In the genomic region with DNA sequence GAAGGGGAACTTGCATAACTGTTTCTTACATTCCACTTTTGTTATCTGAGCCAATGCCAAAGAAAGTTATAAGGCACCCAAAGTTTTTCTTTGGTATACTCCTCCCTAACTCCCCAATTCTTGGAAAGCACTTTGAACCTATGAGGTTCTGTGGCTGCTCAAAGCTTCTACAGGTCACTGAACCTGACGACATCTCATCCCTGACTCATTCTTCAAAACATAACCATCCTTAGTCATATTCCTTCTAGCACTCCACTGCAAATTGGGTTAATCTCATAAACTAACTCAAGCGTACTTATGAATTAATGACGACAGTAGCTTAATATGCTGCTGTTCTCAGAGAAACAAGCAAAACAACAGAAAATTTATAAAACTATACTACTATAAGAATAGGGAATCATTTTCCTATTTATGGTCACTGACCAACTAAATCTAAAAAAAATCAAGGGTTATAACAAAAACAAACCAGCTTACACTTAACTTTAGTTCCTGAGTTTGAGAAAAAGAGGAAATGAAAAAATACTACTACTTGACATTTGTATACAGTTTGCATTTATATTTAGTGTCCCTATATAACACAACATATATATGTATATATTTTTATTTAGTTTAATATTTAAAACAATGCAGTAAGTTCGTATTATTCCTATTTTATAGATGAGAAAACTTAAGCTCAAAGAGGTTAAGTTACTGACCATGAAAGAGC, we compare ENCODE assay signal across 10 cellular contexts.
DNase-seq lines count a peak whose midpoint lies in the region; ATAC-seq, FAIRE-seq and TF ChIP-seq lines count a peak whose summit lies in the region.
"Had no signal": no experiment of that assay in that cellular context is flagged by ENCODE, and none has a peak within 500 bp of the region (broad histone marks: within the 10 kb centered on the region; RNA-seq: fewer than 3 reads in every experiment).

No MANE protein-coding gene starts in this region.

- no peaks in the 10 kb centered on the region for H3K9me3 ChIP-seq in GM12878 (replicated peaks; ENCODE audit: control insufficient read depth, insufficient read depth, low read length)

- no peak overlapping the region for H3K4me3 ChIP-seq in GM12878
- no peak overlapping the region for H3K4me3 ChIP-seq in lower leg skin (ENCODE audit: low read depth, poor library complexity, severe bottlenecking)

- POLR2A ChIA-PET in GM12878 (lab: Charles Lee): interaction anchor here (0.6 kb wide), 1 partner anchor 13 kb away, joined by 4 read pairs; no protein-coding TSS in a partner anchor

- H2AFZ ChIP-seq in GM12878 (ENCODE audit: control insufficient read depth, low read depth, low read length): no peak overlapping the region

- TF ChIP-seq RAD21 in GM12878 (IDR thresholded peaks at IDR 0.05; ENCODE audit: insufficient read depth, low read depth, low read length): no peak

- no peak overlapping the region for H3K4me2 ChIP-seq in GM12878 (ENCODE audit: control insufficient read depth, insufficient read depth)

- no peak for TF ChIP-seq EP300 in GM12878 (IDR thresholded peaks at IDR 0.05; ENCODE audit: borderline replicate concordance in 1 of 2, control insufficient read depth in 1 of 2, low read depth in 2 of 2, low read length in 2 of 2)

- DNase-seq in AG20443 (ENCODE audit: low spot score) (peak; percentile 67), KBM-7 (peak; percentile 28), GM12878 (ENCODE audit: low read depth, low spot score) (no peak), mesothelial cell of epicardium (ENCODE audit: low spot score in 2 of 2, unreplicated experiment in 2 of 2) (no peak), NCI-H1105 (lab: John Stamatoyannopoulos, UW) (no peak), lower leg skin (ENCODE audit: low spot score in 2 of 2) (no peak)
- no peak for DNase-seq in activated T-helper 1 cell treated with anti-CD3 and anti-CD28 coated beads, Interleukin-12 subunit alpha, Interleukin-12 subunit beta, Interleukin-2, Interleukin-4 antibody, amounts not matched to agents 30 ng/mL and 10 ng/mL and 1 ng/mL, durations not matched to agents 14 hours and 24 hours and 36 hours (ENCODE audit: low spot score)
- DNase-seq in stimulated activated CD4-positive, alpha-beta T cell treated with anti-CD3 and anti-CD28 coated beads, Interleukin-2, amount 100 ng/mL, for 48 hours: no peak
- DNase-seq: activated T-cell treated with anti-CD3 and anti-CD28 coated beads, Interleukin-2, amount 50 U/mL, for 4 hours; NCI-H1436 had no signal

- no peak overlapping the region for H3K9ac ChIP-seq in GM12878 (ENCODE audit: control insufficient read depth, insufficient read depth, low read length)

- H3K27me3 ChIP-seq in GM12878 (replicated peaks in 1 of 2; ENCODE audit: control insufficient read depth in 2 of 2, insufficient read depth in 2 of 2, low read length in 1 of 2): no peaks in the 10 kb centered on the region

- H4K20me1 ChIP-seq in GM12878 (ENCODE audit: control insufficient read depth, insufficient read depth): no peaks in the 10 kb centered on the region

- BruUV-seq in GM12878 (replicated peaks; lab: Mats Ljungman, UMichigan): no TSS peak

- WGBS in GM12878 (ENCODE audit: insufficient coverage, insufficient replicate concordance, low lambda C conversion rate, missing lambda C conversion rate): 35% methylated on average over 4 of the region's 4 CpGs
- 60 to 69% methylated on average over 4 of the region's 4 CpGs for WGBS in lower leg skin, 2 donors

- RAD21 ChIA-PET in GM12878 (lab: Charles Lee; ENCODE audit: unreplicated experiment): interaction anchor here (0.7 to 1.2 kb wide), 2 partner anchors 68 to 229 kb away, joined by 3 read pairs; no protein-coding TSS in a partner anchor

- peaks cover 3% of the 10 kb centered on the region; the same call in 1 of the 2 replicates for H3K4me1 ChIP-seq in GM12878 (ENCODE audit: control insufficient read depth, insufficient read depth, low read length)

- peaks cover 8% of the 10 kb centered on the region for H3K36me3 Mint-ChIP-seq in mesothelial cell of epicardium
- no peaks in the 10 kb centered on the region for H3K36me3 Mint-ChIP-seq in activated T-helper 1 cell treated with anti-CD3 and anti-CD28 coated beads, Interleukin-12 subunit alpha, Interleukin-12 subunit beta, Interleukin-2, Interleukin-4 antibody, amounts not matched to agents 30 ng/mL and 10 ng/mL and 1 ng/mL, durations not matched to agents 14 hours and 24 hours and 36 hours (ENCODE audit: low read depth)

- no peak overlapping the region for H3K4me3 Mint-ChIP-seq in mesothelial cell of epicardium
- no peak overlapping the region for H3K4me3 Mint-ChIP-seq in activated T-helper 1 cell treated with anti-CD3 and anti-CD28 coated beads, Interleukin-12 subunit alpha, Interleukin-12 subunit beta, Interleukin-2, Interleukin-4 antibody, amounts not matched to agents 30 ng/mL and 10 ng/mL and 1 ng/mL, durations not matched to agents 14 hours and 24 hours and 36 hours
- H3K4me3 Mint-ChIP-seq: activated T-cell treated with anti-CD3 and anti-CD28 coated beads, Interleukin-2, amount 50 U/mL, for 4 hours had no signal

- in situ Hi-C loops in KBM-7 (cut with MboI; ENCODE audit: low pct_unique_long_range_greater_than_20kb, low sequenced_read_pairs): no loop called here
- in situ Hi-C loops in GM12878 (cut with MboI): no loop called here

- no peaks in the 10 kb centered on the region for H3K9me3 Mint-ChIP-seq in mesothelial cell of epicardium
- H3K9me3 Mint-ChIP-seq in activated T-helper 1 cell treated with anti-CD3 and anti-CD28 coated beads, Interleukin-12 subunit alpha, Interleukin-12 subunit beta, Interleukin-2, Interleukin-4 antibody, amounts not matched to agents 30 ng/mL and 10 ng/mL and 1 ng/mL, durations not matched to agents 14 hours and 24 hours and 36 hours: no peaks in the 10 kb centered on the region
- H3K9me3 Mint-ChIP-seq: activated T-cell treated with anti-CD3 and anti-CD28 coated beads, Interleukin-2, amount 50 U/mL, for 4 hours had no signal

- peak overlapping the region; percentile 15 for H3K27ac Mint-ChIP-seq in mesothelial cell of epicardium
- H3K27ac Mint-ChIP-seq in activated T-helper 1 cell treated with anti-CD3 and anti-CD28 coated beads, Interleukin-12 subunit alpha, Interleukin-12 subunit beta, Interleukin-2, Interleukin-4 antibody, amounts not matched to agents 30 ng/mL and 10 ng/mL and 1 ng/mL, durations not matched to agents 14 hours and 24 hours and 36 hours: no peak overlapping the region

- no peak for FAIRE-seq in GM12878 (lab: Jason Lieb, UNC)

- TF ChIP-seq POLR2A in GM12878 (IDR thresholded peaks at IDR 0.05; ENCODE audit: low read depth, low read length): no peak
- no peak for TF ChIP-seq POLR2A in lower leg skin (IDR thresholded peaks at IDR 0.05)

- no peaks in the 10 kb centered on the region for H3K79me2 ChIP-seq in GM12878 (ENCODE audit: control insufficient read depth, insufficient read depth, low read length)

- SMC1A ChIA-PET in GM12878 (lab: Charles Lee; ENCODE audit: uncharacterized antibody, unreplicated experiment): interaction anchor here (1.0 to 1.8 kb wide), 5 partner anchors 10 to 238 kb away, joined by 3 to 5 read pairs (median 4); no protein-coding TSS in a partner anchor

- no peak for TF ChIP-seq CTCF in GM12878 (IDR thresholded peaks at IDR 0.05 in 2 of 3, conservative IDR thresholded peaks at IDR 0.05 in 1 of 3; ENCODE audit: control insufficient read depth in 2 of 3, extremely low read depth in 1 of 3, insufficient read depth in 1 of 3, low read depth in 3 of 3, low read length in 3 of 3)
- TF ChIP-seq CTCF in mesothelial cell of epicardium (IDR thresholded peaks at IDR 0.05; ENCODE audit: unreplicated experiment): no peak
- TF ChIP-seq CTCF in lower leg skin (IDR thresholded peaks at IDR 0.05): no peak

- no peak overlapping the region for H3K27ac ChIP-seq in GM12878 (ENCODE audit: control insufficient read depth, insufficient read depth)

- ATAC-seq in GM12878: peak; percentile 67
- ATAC-seq: activated T-cell treated with anti-CD3 and anti-CD28 coated beads, Interleukin-2, amount 50 U/mL, for 4 hours had no signal

- H3K4me1 Mint-ChIP-seq in mesothelial cell of epicardium: peaks cover 48% of the 10 kb centered on the region
- no peaks in the 10 kb centered on the region for H3K4me1 Mint-ChIP-seq in activated T-helper 1 cell treated with anti-CD3 and anti-CD28 coated beads, Interleukin-12 subunit alpha, Interleukin-12 subunit beta, Interleukin-2, Interleukin-4 antibody, amounts not matched to agents 30 ng/mL and 10 ng/mL and 1 ng/mL, durations not matched to agents 14 hours and 24 hours and 36 hours (ENCODE audit: low read depth)

- intact Hi-C loops in GM12878 (cut with micrococcal nuclease; ENCODE audit: unreplicated experiment) (no loop called here), lower leg skin (cut with DNase I; ENCODE audit: low total_unique reads) (no loop called here)
- intact Hi-C loops in activated T-helper 1 cell treated with anti-CD3 and anti-CD28 coated beads, Interleukin-12 subunit alpha, Interleukin-12 subunit beta, Interleukin-2, Interleukin-4 antibody, amounts not matched to agents 30 ng/mL and 10 ng/mL and 1 ng/mL, durations not matched to agents 14 hours and 24 hours and 36 hours (cut with micrococcal nuclease): no loop called here

- peaks cover 34% of the 10 kb centered on the region for H3K27me3 Mint-ChIP-seq in mesothelial cell of epicardium (ENCODE audit: low read depth)
- peaks cover 2% of the 10 kb centered on the region for H3K27me3 Mint-ChIP-seq in activated T-helper 1 cell treated with anti-CD3 and anti-CD28 coated beads, Interleukin-12 subunit alpha, Interleukin-12 subunit beta, Interleukin-2, Interleukin-4 antibody, amounts not matched to agents 30 ng/mL and 10 ng/mL and 1 ng/mL, durations not matched to agents 14 hours and 24 hours and 36 hours (ENCODE audit: insufficient read depth)

- H3K36me3 ChIP-seq in GM12878 (ENCODE audit: control insufficient read depth in 2 of 2, insufficient read depth in 2 of 2, low read length in 1 of 2): no peaks in the 10 kb centered on the region

- CTCF ChIA-PET in GM12878 (lab: Yijun Ruan, JAX): interaction anchor here (0.9 to 1.4 kb wide), 3 partner anchors 10 to 232 kb away, joined by 4 to 5 read pairs (median 4); no protein-coding TSS in a partner anchor

TF ChIP-seq in GM12878, 131 proteins besides CTCF, POLR2A, EP300 and RAD21 (continues in another document):
- TF ChIP-seq SPI1 (IDR thresholded peaks at IDR 0.05; ENCODE audit: borderline replicate concordance, insufficient read depth, low read depth, low read length): peak; percentile 69; the same call in 1 of the 2 replicates
- TF ChIP-seq ATF2 (IDR thresholded peaks at IDR 0.05; ENCODE audit: low read length): 0 out of 2 replicates have a peak, but pooled peaks have one; percentile 21
- TF ChIP-seq NBN (IDR thresholded peaks at IDR 0.05): no peak

Comparison
In these comparisons a context has a peak if more than half of its experiments do, and no peak if none do; other contexts are left out.
1. DNase-seq: peak in AG20443 (single experiment) and KBM-7 (single experiment); none in GM12878 (single experiment), mesothelial cell of epicardium (0 of 2), activated T-helper 1 cell treated with anti-CD3 and anti-CD28 coated beads, Interleukin-12 subunit alpha, Interleukin-12 subunit beta, Interleukin-2, Interleukin-4 antibody, amounts not matched to agents 30 ng/mL and 10 ng/mL and 1 ng/mL, durations not matched to agents 14 hours and 24 hours and 36 hours (single experiment), stimulated activated CD4-positive, alpha-beta T cell treated with anti-CD3 and anti-CD28 coated beads, Interleukin-2, amount 100 ng/mL, for 48 hours (0 of 2), NCI-H1105 (single experiment) and lower leg skin (0 of 2).